ENCODE assay signal across 14 cellular contexts in genomic region chr2:211534655-211535054, GRCh38.
DNase-seq lines count a peak whose midpoint lies in the region; ATAC-seq, FAIRE-seq and TF ChIP-seq lines count a peak whose summit lies in the region.
"Had no signal": no experiment of that assay in that cellular context is flagged by ENCODE, and none has a peak within 500 bp of the region (broad histone marks: within the 10 kb centered on the region; RNA-seq: fewer than 3 reads in every experiment).

No MANE protein-coding gene starts in this region.

- H3K27me3 ChIP-seq in psoas muscle (ENCODE audit: insufficient read depth in 3 of 3, low read length in 2 of 3), result no peaks in the 10 kb centered on the region

- H3K36me3 ChIP-seq in psoas muscle (ENCODE audit: insufficient read depth in 1 of 2, low read depth in 1 of 2), result no peaks in the 10 kb centered on the region

- ATAC-seq in psoas muscle, result peak in 3 of 4 donors; percentile 68 to 86 (median 80)
- ATAC-seq in GM18511 (IDR thresholded peaks at IDR 0.05; ENCODE audit: unreplicated experiment), result no peak

- H3K27ac Mint-ChIP-seq in glutamatergic neuron (ENCODE audit: unreplicated experiment), result peak overlapping the region; percentile 75
- H3K27ac Mint-ChIP-seq: CD4-positive, CD25-positive, alpha-beta regulatory T cell; progenitor cell of endocrine pancreas had no signal

- 20 to 27% (median 26%) methylated on average over 5 of the region's 5 CpGs for WGBS in psoas muscle, 3 donors

- H3K4me1 Mint-ChIP-seq in glutamatergic neuron (ENCODE audit: low read depth, unreplicated experiment), result peaks cover 10% of the 10 kb centered on the region
- H3K4me1 Mint-ChIP-seq: CD4-positive, CD25-positive, alpha-beta regulatory T cell had no signal

- no peaks in the 10 kb centered on the region for H3K4me1 ChIP-seq in psoas muscle

- no peaks in the 10 kb centered on the region for H3K36me3 Mint-ChIP-seq in glutamatergic neuron (ENCODE audit: unreplicated experiment)
- H3K36me3 Mint-ChIP-seq: CD4-positive, CD25-positive, alpha-beta regulatory T cell had no signal

- intact Hi-C loops in psoas muscle (cut with DNase I), result no loop called here

- peaks cover 11% of the 10 kb centered on the region for H3K9me3 ChIP-seq in psoas muscle

- H3K4me3 ChIP-seq in psoas muscle, result no peak overlapping the region

- DNase-seq in NCI-H2107 treated with DMSO at 0.1 percent for 48 hours (lab: John Stamatoyannopoulos, UW; ENCODE audit: unreplicated experiment) (peak; percentile 26), NCI-H2107 (lab: John Stamatoyannopoulos, UW) (no peak), NCI-H2227 (lab: John Stamatoyannopoulos, UW; ENCODE audit: unreplicated experiment) (peak; percentile 85), glutamatergic neuron (no peak), psoas muscle (no peak), GM12891 (ENCODE audit: insufficient read length, low spot score) (no peak)
- no peak for DNase-seq in stimulated activated CD4-positive, alpha-beta T cell treated with anti-CD3 and anti-CD28 coated beads, Interleukin-15, amount 100 ng/mL, for 24 hours
- DNase-seq: activated CD4-positive, alpha-beta T cell treated with anti-CD3 and anti-CD28 coated beads, Interleukin-2, amount 50 U/mL, for 48 hours; amniotic stem cell; CD4-positive, CD25-positive, alpha-beta regulatory T cell; kidney had no signal

- no peaks in the 10 kb centered on the region for H3K9me3 Mint-ChIP-seq in glutamatergic neuron (ENCODE audit: unreplicated experiment)

- no peak for FAIRE-seq in GM12891 (lab: Jason Lieb, UNC)
- FAIRE-seq: G401.6, kidney had no signal

- H3K27me3 Mint-ChIP-seq in glutamatergic neuron (ENCODE audit: unreplicated experiment), result no peaks in the 10 kb centered on the region
- H3K27me3 Mint-ChIP-seq: CD4-positive, CD25-positive, alpha-beta regulatory T cell; progenitor cell of endocrine pancreas had no signal

- H3K27ac ChIP-seq in psoas muscle, result no peak overlapping the region

- no peak for TF ChIP-seq CTCF in glutamatergic neuron (IDR thresholded peaks at IDR 0.05; ENCODE audit: partially characterized antibody, unreplicated experiment)
- no peak for TF ChIP-seq CTCF in psoas muscle (IDR thresholded peaks at IDR 0.05)

- no peak for TF ChIP-seq POLR2A in GM12891 (IDR thresholded peaks at IDR 0.05; ENCODE audit: low read depth, low read length)

- no peak overlapping the region for H3K4me3 Mint-ChIP-seq in glutamatergic neuron (ENCODE audit: unreplicated experiment)
- H3K4me3 Mint-ChIP-seq: CD4-positive, CD25-positive, alpha-beta regulatory T cell had no signal

TF ChIP-seq in GM12891, 5 proteins besides CTCF, POLR2A, EP300 and RAD21:
- no peak for TF ChIP-seq TAF1 (IDR thresholded peaks at IDR 0.05; ENCODE audit: low read depth, low read length)
- no peak for TF ChIP-seq SPI1 (IDR thresholded peaks at IDR 0.05; ENCODE audit: low read depth, low read length)
- no peak for TF ChIP-seq POLR2AphosphoS5 (IDR thresholded peaks at IDR 0.05; ENCODE audit: low read depth, low read length)
TF ChIP-seq in GM12891: peak in this region for 0.

Comparison
In these comparisons a context has a peak if more than half of its experiments do, and no peak if none do; other contexts are left out.
1. DNase-seq: peak in NCI-H2107 treated with DMSO at 0.1 percent for 48 hours (single experiment) and NCI-H2227 (single experiment); none in NCI-H2107 (single experiment), glutamatergic neuron (single experiment), psoas muscle (0 of 2), GM12891 (single experiment) and stimulated activated CD4-positive, alpha-beta T cell treated with anti-CD3 and anti-CD28 coated beads, Interleukin-15, amount 100 ng/mL, for 24 hours (single experiment).